22 cellular contexts compared by ENCODE assay signal in genomic region chr16:28606291-28607115, GRCh38. TPM values are rescaled to one million over a fixed set of nuclear protein-coding genes. Genes with fewer than 3 reads are reported as not detected.
DNase-seq lines count a peak whose midpoint lies in the region; ATAC-seq and TF ChIP-seq lines count a peak whose summit lies in the region.
"Had no signal": no experiment of that assay in that cellular context is flagged by ENCODE, and none has a peak within 500 bp of the region (broad histone marks: within the 10 kb centered on the region; RNA-seq: fewer than 3 reads in every experiment).

No MANE protein-coding gene starts in this region.

- no peaks in the 10 kb centered on the region for H3K9me3 Mint-ChIP-seq in activated CD8-positive, alpha-beta T cell treated with anti-CD3 and anti-CD28 coated beads, Interleukin-2, amount 10 ng/mL, durations not matched to agents 7 days and 5 days (ENCODE audit: insufficient read depth)
- no peaks in the 10 kb centered on the region for H3K9me3 Mint-ChIP-seq in activated CD8-positive, alpha-beta T cell treated with anti-CD3 and anti-CD28 coated beads for 36 hours
- H3K9me3 Mint-ChIP-seq: H9 had no signal

- H3K4me1 ChIP-seq in right lobe of liver (peaks cover 0 to 36% (median 7%) of the 10 kb centered on the region in 4 donors), upper lobe of right lung (peaks cover 10% of the 10 kb centered on the region)

- no peak for DNase-seq in activated CD8-positive, alpha-beta T cell treated with anti-CD3 and anti-CD28 coated beads, Interleukin-2, amount 10 ng/mL, durations not matched to agents 7 days and 5 days
- DNase-seq in activated CD8-positive, alpha-beta T cell treated with anti-CD3 and anti-CD28 coated beads for 36 hours = no peak
- DNase-seq in T-helper 17 cell (no peak), right lobe of liver (peak in 2 of 3 donors; percentile 3 to 37), upper lobe of right lung (peak; percentile 32), iPS-NIHi11 (ENCODE audit: low spot score) (no peak)
- DNase-seq: GM23248; H9; NCI-H1694; NCI-H2081; NCI-H2171; NCI-H345; NCI-H524; NCI-H774; NK-92 treated with Interleukin-12 subunit alpha and Interleukin-12 subunit beta, amount 100 ng/mL, for 24 hours; SIG-M5; SK-N-SH had no signal

- H3K27ac Mint-ChIP-seq in activated CD8-positive, alpha-beta T cell treated with anti-CD3 and anti-CD28 coated beads, Interleukin-2, amount 10 ng/mL, durations not matched to agents 7 days and 5 days = peak overlapping the region; percentile 25
- no peak overlapping the region for H3K27ac Mint-ChIP-seq in activated CD8-positive, alpha-beta T cell treated with anti-CD3 and anti-CD28 coated beads for 36 hours
- peak overlapping the region; percentile 51 for H3K27ac Mint-ChIP-seq in T-helper 17 cell
- H3K27ac Mint-ChIP-seq: H9 had no signal

- H3K9me3 ChIP-seq in T-helper 17 cell (ENCODE audit: control insufficient read depth, low read length, poor library complexity, severe bottlenecking) = no peaks in the 10 kb centered on the region
- no peaks in the 10 kb centered on the region for H3K9me3 ChIP-seq in right lobe of liver
- no peaks in the 10 kb centered on the region for H3K9me3 ChIP-seq in upper lobe of right lung
- H3K9me3 ChIP-seq: SK-N-SH had no signal

- no peaks in the 10 kb centered on the region for H3K27me3 Mint-ChIP-seq in activated CD8-positive, alpha-beta T cell treated with anti-CD3 and anti-CD28 coated beads, Interleukin-2, amount 10 ng/mL, durations not matched to agents 7 days and 5 days (ENCODE audit: low read depth)
- H3K27me3 Mint-ChIP-seq in activated CD8-positive, alpha-beta T cell treated with anti-CD3 and anti-CD28 coated beads for 36 hours = no peaks in the 10 kb centered on the region
- H3K27me3 Mint-ChIP-seq in T-helper 17 cell = no peaks in the 10 kb centered on the region

- H3K36me3 Mint-ChIP-seq in activated CD8-positive, alpha-beta T cell treated with anti-CD3 and anti-CD28 coated beads, Interleukin-2, amount 10 ng/mL, durations not matched to agents 7 days and 5 days (ENCODE audit: low read depth) = peaks cover 1% of the 10 kb centered on the region
- peaks cover 2% of the 10 kb centered on the region for H3K36me3 Mint-ChIP-seq in activated CD8-positive, alpha-beta T cell treated with anti-CD3 and anti-CD28 coated beads for 36 hours (ENCODE audit: low read depth)
- peaks cover 2% of the 10 kb centered on the region for H3K36me3 Mint-ChIP-seq in T-helper 17 cell (ENCODE audit: low read depth)

- no peak for TF ChIP-seq POLR2A in right lobe of liver (IDR thresholded peaks at IDR 0.05)

- WGBS in right lobe of liver (ENCODE audit: insufficient coverage, low coverage, low lambda C conversion rate, missing lambda C conversion rate) = 83% methylated on average over 16 of the region's 16 CpGs

- peaks cover 17% of the 10 kb centered on the region for H3K4me1 Mint-ChIP-seq in activated CD8-positive, alpha-beta T cell treated with anti-CD3 and anti-CD28 coated beads, Interleukin-2, amount 10 ng/mL, durations not matched to agents 7 days and 5 days (ENCODE audit: low read depth)
- H3K4me1 Mint-ChIP-seq in activated CD8-positive, alpha-beta T cell treated with anti-CD3 and anti-CD28 coated beads for 36 hours (ENCODE audit: low read depth) = peaks cover 12% of the 10 kb centered on the region
- peaks cover 15% of the 10 kb centered on the region for H3K4me1 Mint-ChIP-seq in T-helper 17 cell

- CTCF ChIA-PET in activated CD8-positive, alpha-beta T cell treated with anti-CD3 and anti-CD28 coated beads, Interleukin-2, amount 10 ng/mL, durations not matched to agents 7 days and 5 days (lab: Charles Lee) = no interaction called here
- CTCF ChIA-PET in activated CD8-positive, alpha-beta T cell treated with anti-CD3 and anti-CD28 coated beads for 36 hours (lab: Charles Lee) = interaction anchor here (1.5 kb wide), 1 partner anchor 10 kb away, joined by 6 read pairs; no protein-coding TSS in a partner anchor

- no peak for ATAC-seq in activated CD8-positive, alpha-beta T cell treated with anti-CD3 and anti-CD28 coated beads, Interleukin-2, amount 10 ng/mL, durations not matched to agents 7 days and 5 days
- ATAC-seq in activated CD8-positive, alpha-beta T cell treated with anti-CD3 and anti-CD28 coated beads for 36 hours = no peak
- ATAC-seq in T-helper 17 cell (no peak), right lobe of liver (no peak), upper lobe of right lung (no peak), HG02852 (IDR thresholded peaks at IDR 0.05; ENCODE audit: unreplicated experiment) (no peak), GM21526 (IDR thresholded peaks at IDR 0.05; ENCODE audit: low FRiP score, unreplicated experiment) (no peak)

- H3K27ac ChIP-seq in right lobe of liver = no peak overlapping the region
- no peak overlapping the region for H3K27ac ChIP-seq in upper lobe of right lung
- H3K27ac ChIP-seq: C4-2B, GM23248 had no signal

- no peaks in the 10 kb centered on the region for H3K27me3 ChIP-seq in right lobe of liver
- H3K27me3 ChIP-seq in upper lobe of right lung = no peaks in the 10 kb centered on the region

- no peak for TF ChIP-seq CTCF in activated CD8-positive, alpha-beta T cell treated with anti-CD3 and anti-CD28 coated beads for 36 hours (IDR thresholded peaks at IDR 0.05)
- TF ChIP-seq CTCF in right lobe of liver (IDR thresholded peaks at IDR 0.05) = no peak
- no peak for TF ChIP-seq CTCF in upper lobe of right lung (IDR thresholded peaks at IDR 0.05)

- intact Hi-C loops in activated CD8-positive, alpha-beta T cell treated with anti-CD3 and anti-CD28 coated beads for 36 hours (cut with micrococcal nuclease) = no loop called here
- intact Hi-C loops in right lobe of liver (cut with DNase I) = no loop called here
- intact Hi-C loops in upper lobe of right lung (cut with DNase I) = no loop called here

- POLR2A ChIA-PET in activated CD8-positive, alpha-beta T cell treated with anti-CD3 and anti-CD28 coated beads, Interleukin-2, amount 10 ng/mL, durations not matched to agents 7 days and 5 days (lab: Charles Lee) = no interaction called here
- POLR2A ChIA-PET in activated CD8-positive, alpha-beta T cell treated with anti-CD3 and anti-CD28 coated beads for 36 hours (lab: Charles Lee) = no interaction called here

- H3K36me3 ChIP-seq in right lobe of liver (peaks cover 0 to 21% (median 11%) of the 10 kb centered on the region in 4 donors), upper lobe of right lung (peaks cover 5% of the 10 kb centered on the region)

- H3K4me3 Mint-ChIP-seq in activated CD8-positive, alpha-beta T cell treated with anti-CD3 and anti-CD28 coated beads, Interleukin-2, amount 10 ng/mL, durations not matched to agents 7 days and 5 days = no peak overlapping the region
- no peak overlapping the region for H3K4me3 Mint-ChIP-seq in activated CD8-positive, alpha-beta T cell treated with anti-CD3 and anti-CD28 coated beads for 36 hours
- no peak overlapping the region for H3K4me3 Mint-ChIP-seq in T-helper 17 cell
- H3K4me3 Mint-ChIP-seq: H9 had no signal

- H3K4me3 ChIP-seq in right lobe of liver (no peak overlapping the region), upper lobe of right lung (no peak overlapping the region)
- H3K4me3 ChIP-seq: GM23248 had no signal

RNA-seq across cellular contexts. Expression of gene SULT1A1, which starts 3.3 kb away (rescaled TPM):
- total RNA-seq in activated CD8-positive, alpha-beta T cell treated with anti-CD3 and anti-CD28 coated beads, Interleukin-2, amount 10 ng/mL, durations not matched to agents 7 days and 5 days = 10 to 100 TPM; 11.8 to 13.0 TPM
- total RNA-seq in activated CD8-positive, alpha-beta T cell treated with anti-CD3 and anti-CD28 coated beads for 36 hours = 10 to 100 TPM; 15.6 to 17.4 TPM
- 10 to 100 TPM; 10.6 to 14.4 TPM for total RNA-seq in T-helper 17 cell
- total RNA-seq in right lobe of liver = 100 to 1,000 TPM; 132 to 335 (median 207) TPM
- total RNA-seq in upper lobe of right lung = 55.4 TPM
- total RNA-seq: GM23248 had no signal

RNA-seq across cellular contexts. Expression of gene SULT1A2, which starts 9.7 kb away (rescaled TPM):
- under 1 TPM; 0.42 to 0.57 TPM for total RNA-seq in activated CD8-positive, alpha-beta T cell treated with anti-CD3 and anti-CD28 coated beads, Interleukin-2, amount 10 ng/mL, durations not matched to agents 7 days and 5 days
- total RNA-seq in activated CD8-positive, alpha-beta T cell treated with anti-CD3 and anti-CD28 coated beads for 36 hours = 1 to 10 TPM in 1 of 2 experiments, under 1 TPM in 1; 0.81 to 1.0 TPM
- total RNA-seq in T-helper 17 cell (under 1 TPM in 1 of 2 donors, not detected in 1; 0.22 TPM), right lobe of liver (10 to 100 TPM; 10.1 to 48.3 (median 18.0) TPM), upper lobe of right lung (13.0 TPM)
- total RNA-seq: GM23248, HT1080 had no signal

RNA-seq across cellular contexts. Expression of gene NPIPB8, which starts 31.4 kb away (rescaled TPM):
- 1 to 10 TPM in 1 of 2 experiments, under 1 TPM in 1; 0.89 to 1.0 TPM for total RNA-seq in activated CD8-positive, alpha-beta T cell treated with anti-CD3 and anti-CD28 coated beads, Interleukin-2, amount 10 ng/mL, durations not matched to agents 7 days and 5 days
- not detected for total RNA-seq in activated CD8-positive, alpha-beta T cell treated with anti-CD3 and anti-CD28 coated beads for 36 hours
- total RNA-seq in T-helper 17 cell = 1 to 10 TPM in 1 of 2 donors, not detected in 1; 1.2 TPM
- 1 to 10 TPM in 1 of 6 experiments, under 1 TPM in 2, not detected in 3; 0.89 to 2.1 (median 0.93) TPM for total RNA-seq in right lobe of liver
- 2.8 TPM for total RNA-seq in upper lobe of right lung
- total RNA-seq: GM23248, H9, HT1080, MCF 10A had no signal

RNA-seq across cellular contexts. Expression of gene SGF29, which starts 52.8 kb away (rescaled TPM):
- total RNA-seq in activated CD8-positive, alpha-beta T cell treated with anti-CD3 and anti-CD28 coated beads, Interleukin-2, amount 10 ng/mL, durations not matched to agents 7 days and 5 days = 10 to 100 TPM; 42.2 to 49.1 TPM
- total RNA-seq in activated CD8-positive, alpha-beta T cell treated with anti-CD3 and anti-CD28 coated beads for 36 hours = 10 to 100 TPM; 25.0 TPM
- 10 to 100 TPM; 49.7 to 53.7 TPM for total RNA-seq in T-helper 17 cell
- total RNA-seq in right lobe of liver = 10 to 100 TPM; 14.5 to 17.9 (median 15.4) TPM
- 33.5 TPM for total RNA-seq in upper lobe of right lung

Comparison
In these comparisons a context has a peak if more than half of its experiments do, and no peak if none do; other contexts are left out.
1. DNase-seq: peak in right lobe of liver (2 of 3) and upper lobe of right lung (single experiment); none in activated CD8-positive, alpha-beta T cell treated with anti-CD3 and anti-CD28 coated beads, Interleukin-2, amount 10 ng/mL, durations not matched to agents 7 days and 5 days (single experiment), activated CD8-positive, alpha-beta T cell treated with anti-CD3 and anti-CD28 coated beads for 36 hours (single experiment), T-helper 17 cell (0 of 3) and iPS-NIHi11 (single experiment).